1 cellular context compared by ENCODE assay signal in the genomic region with DNA sequence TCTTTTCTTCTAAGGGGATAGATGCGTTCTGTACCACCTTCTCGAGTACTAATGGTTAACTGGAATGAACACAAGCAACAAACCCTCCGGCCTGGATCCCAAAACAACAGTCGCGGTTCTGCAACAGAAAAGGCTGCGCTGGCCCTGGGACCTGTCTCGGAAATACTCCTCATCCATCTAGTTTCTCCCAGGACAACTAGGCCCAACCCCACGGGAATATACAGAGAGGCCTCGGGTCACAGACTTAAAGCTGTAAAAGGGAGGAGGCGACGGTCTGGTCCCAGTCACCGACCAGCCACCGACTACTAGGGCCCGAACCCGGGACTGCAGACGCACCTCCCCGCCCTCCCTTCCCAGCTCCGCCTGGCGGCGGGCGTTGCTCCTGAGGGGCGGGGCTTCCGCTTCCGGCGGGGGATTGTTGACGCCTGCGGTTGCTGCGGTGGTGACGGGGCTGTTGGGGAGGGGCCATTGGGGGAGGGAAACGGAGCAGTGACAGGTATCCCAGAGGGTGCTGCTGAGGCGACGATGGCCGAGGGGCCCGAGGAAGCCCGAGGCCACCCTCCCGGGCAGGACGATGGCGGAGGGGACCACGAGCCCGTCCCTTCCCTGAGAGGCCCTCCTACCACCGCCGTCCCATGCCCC.
TF ChIP-seq lines count a peak whose summit lies in the region.

A gene with protein sequence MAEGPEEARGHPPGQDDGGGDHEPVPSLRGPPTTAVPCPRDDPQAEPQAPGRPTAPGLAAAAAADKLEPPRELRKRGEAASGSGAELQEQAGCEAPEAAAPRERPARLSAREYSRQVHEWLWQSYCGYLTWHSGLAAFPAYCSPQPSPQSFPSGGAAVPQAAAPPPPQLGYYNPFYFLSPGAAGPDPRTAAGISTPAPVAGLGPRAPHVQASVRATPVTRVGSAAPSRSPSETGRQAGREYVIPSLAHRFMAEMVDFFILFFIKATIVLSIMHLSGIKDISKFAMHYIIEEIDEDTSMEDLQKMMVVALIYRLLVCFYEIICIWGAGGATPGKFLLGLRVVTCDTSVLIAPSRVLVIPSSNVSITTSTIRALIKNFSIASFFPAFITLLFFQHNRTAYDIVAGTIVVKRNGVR (plus strand): TSS at position 418 of the 642 bp plus-strand sequence. CDS start 108 bp downstream, at position 526.

TF ChIP-seq in HepG2, 621 proteins besides CTCF, POLR2A, EP300 and RAD21 (continued from another document and continues in another):
- TF ChIP-seq, protein P1, sequence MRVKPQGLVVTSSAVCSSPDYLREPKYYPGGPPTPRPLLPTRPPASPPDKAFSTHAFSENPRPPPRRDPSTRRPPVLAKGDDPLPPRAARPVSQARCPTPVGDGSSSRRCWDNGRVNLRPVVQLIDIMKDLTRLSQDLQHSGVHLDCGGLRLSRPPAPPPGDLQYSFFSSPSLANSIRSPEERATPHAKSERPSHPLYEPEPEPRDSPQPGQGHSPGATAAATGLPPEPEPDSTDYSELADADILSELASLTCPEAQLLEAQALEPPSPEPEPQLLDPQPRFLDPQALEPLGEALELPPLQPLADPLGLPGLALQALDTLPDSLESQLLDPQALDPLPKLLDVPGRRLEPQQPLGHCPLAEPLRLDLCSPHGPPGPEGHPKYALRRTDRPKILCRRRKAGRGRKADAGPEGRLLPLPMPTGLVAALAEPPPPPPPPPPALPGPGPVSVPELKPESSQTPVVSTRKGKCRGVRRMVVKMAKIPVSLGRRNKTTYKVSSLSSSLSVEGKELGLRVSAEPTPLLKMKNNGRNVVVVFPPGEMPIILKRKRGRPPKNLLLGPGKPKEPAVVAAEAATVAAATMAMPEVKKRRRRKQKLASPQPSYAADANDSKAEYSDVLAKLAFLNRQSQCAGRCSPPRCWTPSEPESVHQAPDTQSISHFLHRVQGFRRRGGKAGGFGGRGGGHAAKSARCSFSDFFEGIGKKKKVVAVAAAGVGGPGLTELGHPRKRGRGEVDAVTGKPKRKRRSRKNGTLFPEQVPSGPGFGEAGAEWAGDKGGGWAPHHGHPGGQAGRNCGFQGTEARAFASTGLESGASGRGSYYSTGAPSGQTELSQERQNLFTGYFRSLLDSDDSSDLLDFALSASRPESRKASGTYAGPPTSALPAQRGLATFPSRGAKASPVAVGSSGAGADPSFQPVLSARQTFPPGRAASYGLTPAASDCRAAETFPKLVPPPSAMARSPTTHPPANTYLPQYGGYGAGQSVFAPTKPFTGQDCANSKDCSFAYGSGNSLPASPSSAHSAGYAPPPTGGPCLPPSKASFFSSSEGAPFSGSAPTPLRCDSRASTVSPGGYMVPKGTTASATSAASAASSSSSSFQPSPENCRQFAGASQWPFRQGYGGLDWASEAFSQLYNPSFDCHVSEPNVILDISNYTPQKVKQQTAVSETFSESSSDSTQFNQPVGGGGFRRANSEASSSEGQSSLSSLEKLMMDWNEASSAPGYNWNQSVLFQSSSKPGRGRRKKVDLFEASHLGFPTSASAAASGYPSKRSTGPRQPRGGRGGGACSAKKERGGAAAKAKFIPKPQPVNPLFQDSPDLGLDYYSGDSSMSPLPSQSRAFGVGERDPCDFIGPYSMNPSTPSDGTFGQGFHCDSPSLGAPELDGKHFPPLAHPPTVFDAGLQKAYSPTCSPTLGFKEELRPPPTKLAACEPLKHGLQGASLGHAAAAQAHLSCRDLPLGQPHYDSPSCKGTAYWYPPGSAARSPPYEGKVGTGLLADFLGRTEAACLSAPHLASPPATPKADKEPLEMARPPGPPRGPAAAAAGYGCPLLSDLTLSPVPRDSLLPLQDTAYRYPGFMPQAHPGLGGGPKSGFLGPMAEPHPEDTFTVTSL (CRISPR knock-in tag; IDR thresholded peaks at IDR 0.05; ENCODE audit: borderline replicate concordance) = peak; percentile 55; the same call in 1 of the 2 replicates
- no peak for TF ChIP-seq CHD2 (IDR thresholded peaks at IDR 0.05; ENCODE audit: low read depth, low read length)
- no peak for TF ChIP-seq ZNF260 (CRISPR knock-in tag; IDR thresholded peaks at IDR 0.05; ENCODE audit: borderline replicate concordance, low read depth)
- no peak for TF ChIP-seq SIX4 (CRISPR knock-in tag; IDR thresholded peaks at IDR 0.05)
- TF ChIP-seq, protein P2, sequence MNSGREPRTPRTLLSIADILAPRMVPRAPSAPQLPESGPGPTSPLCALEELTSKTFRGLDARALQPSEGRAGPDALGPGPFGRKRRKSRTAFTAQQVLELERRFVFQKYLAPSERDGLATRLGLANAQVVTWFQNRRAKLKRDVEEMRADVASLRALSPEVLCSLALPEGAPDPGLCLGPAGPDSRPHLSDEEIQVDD (CRISPR knock-in tag; IDR thresholded peaks at IDR 0.05; ENCODE audit: borderline replicate concordance) = no peak
- TF ChIP-seq ZNF547 (CRISPR knock-in tag; IDR thresholded peaks at IDR 0.05) = peak; percentile 71
- no peak for TF ChIP-seq CEBPB (IDR thresholded peaks at IDR 0.05; ENCODE audit: borderline replicate concordance, low read depth, low read length)
- TF ChIP-seq KDM4B (CRISPR knock-in tag; IDR thresholded peaks at IDR 0.05) = peak; percentile 98
- TF ChIP-seq, protein P3, sequence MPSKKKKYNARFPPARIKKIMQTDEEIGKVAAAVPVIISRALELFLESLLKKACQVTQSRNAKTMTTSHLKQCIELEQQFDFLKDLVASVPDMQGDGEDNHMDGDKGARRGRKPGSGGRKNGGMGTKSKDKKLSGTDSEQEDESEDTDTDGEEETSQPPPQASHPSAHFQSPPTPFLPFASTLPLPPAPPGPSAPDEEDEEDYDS (CRISPR knock-in tag; IDR thresholded peaks at IDR 0.05) = peak; percentile 73; the same call in 1 of the 2 replicates
- TF ChIP-seq ZNF761 (CRISPR knock-in tag; conservative IDR thresholded peaks at IDR 0.05) = peak; percentile 35; the same call in 1 of the 2 replicates
- TF ChIP-seq ZSCAN30 (CRISPR knock-in tag; IDR thresholded peaks at IDR 0.05) = no peak; the same call in 1 of the 2 replicates
- 0 out of 2 replicates have a peak, but pooled peaks have one; percentile 45 for TF ChIP-seq MXD4 (CRISPR knock-in tag; IDR thresholded peaks at IDR 0.05)
- peak; percentile 73 for TF ChIP-seq HNRNPK (IDR thresholded peaks at IDR 0.05; ENCODE audit: low read depth, low read length, poor library complexity, severe bottlenecking)
- no peak; the same call in 1 of the 2 replicates for TF ChIP-seq ZNF224 (CRISPR knock-in tag; IDR thresholded peaks at IDR 0.05)
- TF ChIP-seq, protein P4, sequence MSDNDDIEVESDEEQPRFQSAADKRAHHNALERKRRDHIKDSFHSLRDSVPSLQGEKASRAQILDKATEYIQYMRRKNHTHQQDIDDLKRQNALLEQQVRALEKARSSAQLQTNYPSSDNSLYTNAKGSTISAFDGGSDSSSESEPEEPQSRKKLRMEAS (IDR thresholded peaks at IDR 0.05) = peak; percentile 59
- TF ChIP-seq, protein P5, sequence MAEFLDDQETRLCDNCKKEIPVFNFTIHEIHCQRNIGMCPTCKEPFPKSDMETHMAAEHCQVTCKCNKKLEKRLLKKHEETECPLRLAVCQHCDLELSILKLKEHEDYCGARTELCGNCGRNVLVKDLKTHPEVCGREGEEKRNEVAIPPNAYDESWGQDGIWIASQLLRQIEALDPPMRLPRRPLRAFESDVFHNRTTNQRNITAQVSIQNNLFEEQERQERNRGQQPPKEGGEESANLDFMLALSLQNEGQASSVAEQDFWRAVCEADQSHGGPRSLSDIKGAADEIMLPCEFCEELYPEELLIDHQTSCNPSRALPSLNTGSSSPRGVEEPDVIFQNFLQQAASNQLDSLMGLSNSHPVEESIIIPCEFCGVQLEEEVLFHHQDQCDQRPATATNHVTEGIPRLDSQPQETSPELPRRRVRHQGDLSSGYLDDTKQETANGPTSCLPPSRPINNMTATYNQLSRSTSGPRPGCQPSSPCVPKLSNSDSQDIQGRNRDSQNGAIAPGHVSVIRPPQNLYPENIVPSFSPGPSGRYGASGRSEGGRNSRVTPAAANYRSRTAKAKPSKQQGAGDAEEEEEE (CRISPR knock-in tag; IDR thresholded peaks at IDR 0.05; ENCODE audit: borderline replicate concordance) = no peak
- TF ChIP-seq, protein P6, sequence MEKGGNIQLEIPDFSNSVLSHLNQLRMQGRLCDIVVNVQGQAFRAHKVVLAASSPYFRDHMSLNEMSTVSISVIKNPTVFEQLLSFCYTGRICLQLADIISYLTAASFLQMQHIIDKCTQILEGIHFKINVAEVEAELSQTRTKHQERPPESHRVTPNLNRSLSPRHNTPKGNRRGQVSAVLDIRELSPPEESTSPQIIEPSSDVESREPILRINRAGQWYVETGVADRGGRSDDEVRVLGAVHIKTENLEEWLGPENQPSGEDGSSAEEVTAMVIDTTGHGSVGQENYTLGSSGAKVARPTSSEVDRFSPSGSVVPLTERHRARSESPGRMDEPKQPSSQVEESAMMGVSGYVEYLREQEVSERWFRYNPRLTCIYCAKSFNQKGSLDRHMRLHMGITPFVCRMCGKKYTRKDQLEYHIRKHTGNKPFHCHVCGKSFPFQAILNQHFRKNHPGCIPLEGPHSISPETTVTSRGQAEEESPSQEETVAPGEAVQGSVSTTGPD (CRISPR knock-in tag; IDR thresholded peaks at IDR 0.05) = no peak
- TF ChIP-seq ETV5 (CRISPR knock-in tag; IDR thresholded peaks at IDR 0.05; ENCODE audit: borderline replicate concordance) = peak; percentile 94
- TF ChIP-seq, protein P7, sequence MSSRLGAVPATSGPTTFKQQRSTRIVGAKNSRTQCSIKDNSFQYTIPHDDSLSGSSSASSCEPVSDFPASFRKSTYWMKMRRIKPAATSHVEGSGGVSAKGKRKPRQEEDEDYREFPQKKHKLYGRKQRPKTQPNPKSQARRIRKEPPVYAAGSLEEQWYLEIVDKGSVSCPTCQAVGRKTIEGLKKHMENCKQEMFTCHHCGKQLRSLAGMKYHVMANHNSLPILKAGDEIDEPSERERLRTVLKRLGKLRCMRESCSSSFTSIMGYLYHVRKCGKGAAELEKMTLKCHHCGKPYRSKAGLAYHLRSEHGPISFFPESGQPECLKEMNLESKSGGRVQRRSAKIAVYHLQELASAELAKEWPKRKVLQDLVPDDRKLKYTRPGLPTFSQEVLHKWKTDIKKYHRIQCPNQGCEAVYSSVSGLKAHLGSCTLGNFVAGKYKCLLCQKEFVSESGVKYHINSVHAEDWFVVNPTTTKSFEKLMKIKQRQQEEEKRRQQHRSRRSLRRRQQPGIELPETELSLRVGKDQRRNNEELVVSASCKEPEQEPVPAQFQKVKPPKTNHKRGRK (CRISPR knock-in tag; IDR thresholded peaks at IDR 0.05) = no peak
- no peak; the same call in 1 of the 2 replicates for TF ChIP-seq ZNF337 (CRISPR knock-in tag; IDR thresholded peaks at IDR 0.05; ENCODE audit: borderline replicate concordance, low read depth)
- TF ChIP-seq, protein P8, sequence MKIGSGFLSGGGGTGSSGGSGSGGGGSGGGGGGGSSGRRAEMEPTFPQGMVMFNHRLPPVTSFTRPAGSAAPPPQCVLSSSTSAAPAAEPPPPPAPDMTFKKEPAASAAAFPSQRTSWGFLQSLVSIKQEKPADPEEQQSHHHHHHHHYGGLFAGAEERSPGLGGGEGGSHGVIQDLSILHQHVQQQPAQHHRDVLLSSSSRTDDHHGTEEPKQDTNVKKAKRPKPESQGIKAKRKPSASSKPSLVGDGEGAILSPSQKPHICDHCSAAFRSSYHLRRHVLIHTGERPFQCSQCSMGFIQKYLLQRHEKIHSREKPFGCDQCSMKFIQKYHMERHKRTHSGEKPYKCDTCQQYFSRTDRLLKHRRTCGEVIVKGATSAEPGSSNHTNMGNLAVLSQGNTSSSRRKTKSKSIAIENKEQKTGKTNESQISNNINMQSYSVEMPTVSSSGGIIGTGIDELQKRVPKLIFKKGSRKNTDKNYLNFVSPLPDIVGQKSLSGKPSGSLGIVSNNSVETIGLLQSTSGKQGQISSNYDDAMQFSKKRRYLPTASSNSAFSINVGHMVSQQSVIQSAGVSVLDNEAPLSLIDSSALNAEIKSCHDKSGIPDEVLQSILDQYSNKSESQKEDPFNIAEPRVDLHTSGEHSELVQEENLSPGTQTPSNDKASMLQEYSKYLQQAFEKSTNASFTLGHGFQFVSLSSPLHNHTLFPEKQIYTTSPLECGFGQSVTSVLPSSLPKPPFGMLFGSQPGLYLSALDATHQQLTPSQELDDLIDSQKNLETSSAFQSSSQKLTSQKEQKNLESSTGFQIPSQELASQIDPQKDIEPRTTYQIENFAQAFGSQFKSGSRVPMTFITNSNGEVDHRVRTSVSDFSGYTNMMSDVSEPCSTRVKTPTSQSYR (CRISPR knock-in tag; IDR thresholded peaks at IDR 0.05; ENCODE audit: borderline replicate concordance) = peak; percentile 82
- TF ChIP-seq, protein P9, sequence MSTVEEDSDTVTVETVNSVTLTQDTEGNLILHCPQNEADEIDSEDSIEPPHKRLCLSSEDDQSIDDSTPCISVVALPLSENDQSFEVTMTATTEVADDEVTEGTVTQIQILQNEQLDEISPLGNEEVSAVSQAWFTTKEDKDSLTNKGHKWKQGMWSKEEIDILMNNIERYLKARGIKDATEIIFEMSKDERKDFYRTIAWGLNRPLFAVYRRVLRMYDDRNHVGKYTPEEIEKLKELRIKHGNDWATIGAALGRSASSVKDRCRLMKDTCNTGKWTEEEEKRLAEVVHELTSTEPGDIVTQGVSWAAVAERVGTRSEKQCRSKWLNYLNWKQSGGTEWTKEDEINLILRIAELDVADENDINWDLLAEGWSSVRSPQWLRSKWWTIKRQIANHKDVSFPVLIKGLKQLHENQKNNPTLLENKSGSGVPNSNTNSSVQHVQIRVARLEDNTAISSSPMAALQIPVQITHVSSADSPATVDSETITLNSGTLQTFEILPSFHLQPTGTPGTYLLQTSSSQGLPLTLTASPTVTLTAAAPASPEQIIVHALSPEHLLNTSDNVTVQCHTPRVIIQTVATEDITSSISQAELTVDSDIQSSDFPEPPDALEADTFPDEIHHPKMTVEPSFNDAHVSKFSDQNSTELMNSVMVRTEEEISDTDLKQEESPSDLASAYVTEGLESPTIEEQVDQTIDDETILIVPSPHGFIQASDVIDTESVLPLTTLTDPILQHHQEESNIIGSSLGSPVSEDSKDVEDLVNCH (CRISPR knock-in tag; IDR thresholded peaks at IDR 0.05) = no peak
- TF ChIP-seq HNRNPLL (IDR thresholded peaks at IDR 0.05; ENCODE audit: low read depth, low read length, poor library complexity, severe bottlenecking) = peak; percentile 92
- peak; percentile 77; the same call in 1 of the 2 replicates for TF ChIP-seq ZNF451 (CRISPR knock-in tag; IDR thresholded peaks at IDR 0.05)
- TF ChIP-seq, protein P10, sequence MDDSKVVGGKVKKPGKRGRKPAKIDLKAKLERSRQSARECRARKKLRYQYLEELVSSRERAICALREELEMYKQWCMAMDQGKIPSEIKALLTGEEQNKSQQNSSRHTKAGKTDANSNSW (CRISPR knock-in tag; IDR thresholded peaks at IDR 0.05; ENCODE audit: borderline replicate concordance) = peak; percentile 53; the same call in 1 of the 2 replicates
- no peak; the same call in 1 of the 2 replicates for TF ChIP-seq ZFY (CRISPR knock-in tag; IDR thresholded peaks at IDR 0.05)
- TF ChIP-seq, protein P11, sequence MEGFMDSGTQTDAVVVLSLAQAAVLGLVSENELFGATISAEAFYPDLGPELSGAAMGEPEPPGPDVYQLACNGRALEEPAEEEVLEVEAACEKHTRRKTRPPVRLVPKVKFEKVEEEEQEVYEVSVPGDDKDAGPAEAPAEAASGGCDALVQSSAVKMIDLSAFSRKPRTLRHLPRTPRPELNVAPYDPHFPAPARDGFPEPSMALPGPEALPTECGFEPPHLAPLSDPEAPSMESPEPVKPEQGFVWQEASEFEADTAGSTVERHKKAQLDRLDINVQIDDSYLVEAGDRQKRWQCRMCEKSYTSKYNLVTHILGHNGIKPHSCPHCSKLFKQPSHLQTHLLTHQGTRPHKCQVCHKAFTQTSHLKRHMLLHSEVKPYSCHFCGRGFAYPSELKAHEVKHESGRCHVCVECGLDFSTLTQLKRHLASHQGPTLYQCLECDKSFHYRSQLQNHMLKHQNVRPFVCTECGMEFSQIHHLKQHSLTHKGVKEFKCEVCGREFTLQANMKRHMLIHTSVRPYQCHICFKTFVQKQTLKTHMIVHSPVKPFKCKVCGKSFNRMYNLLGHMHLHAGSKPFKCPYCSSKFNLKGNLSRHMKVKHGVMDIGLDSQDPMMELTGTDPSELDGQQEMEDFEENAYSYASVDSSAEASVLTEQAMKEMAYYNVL (CRISPR knock-in tag; IDR thresholded peaks at IDR 0.05; ENCODE audit: borderline replicate concordance) = peak; percentile 41; the same call in 1 of the 2 replicates
- no peak for TF ChIP-seq HNRNPUL1 (IDR thresholded peaks at IDR 0.05; ENCODE audit: low read depth, low read length)
- TF ChIP-seq CBX1 (IDR thresholded peaks at IDR 0.05; ENCODE audit: low read depth) = peak; percentile 64
